8 cellular contexts compared by ENCODE assay signal in the genomic region with DNA sequence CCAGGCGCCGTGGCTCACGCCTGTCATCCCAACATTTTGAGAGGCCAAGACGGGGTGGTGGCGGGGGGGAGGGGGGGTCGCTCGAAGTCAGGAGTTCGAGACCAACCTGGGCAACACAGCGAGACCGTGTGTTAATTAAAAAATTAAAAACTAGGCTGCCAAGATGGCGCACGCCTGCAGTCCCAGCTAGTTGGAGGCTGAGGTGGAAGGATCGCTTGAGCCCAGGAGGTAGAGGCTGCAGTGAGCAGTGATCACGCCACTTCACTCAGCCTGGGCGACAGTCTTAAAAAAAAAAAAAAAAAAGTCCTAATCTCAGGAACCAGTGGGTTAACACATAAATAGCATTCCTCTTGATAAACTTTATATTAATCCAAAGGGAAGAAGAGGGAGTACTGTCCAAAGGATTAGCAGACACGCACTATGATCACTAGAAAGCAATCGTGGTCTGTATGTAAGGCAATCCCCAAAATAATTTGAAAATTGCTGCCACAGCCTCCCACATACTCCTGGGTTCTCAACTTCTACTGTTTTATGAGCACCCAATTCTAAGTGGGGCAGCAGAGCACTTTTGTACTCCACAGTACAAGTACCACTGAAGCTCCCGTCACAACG. TPM values are rescaled to one million over a fixed set of nuclear protein-coding genes. Genes with fewer than 3 reads are reported as not detected.
DNase-seq lines count a peak whose midpoint lies in the region; ATAC-seq and TF ChIP-seq lines count a peak whose summit lies in the region.

No MANE protein-coding gene starts in this region.

- peak overlapping the region; percentile 96 for H3K4me3 Mint-ChIP-seq in activated naive CD4-positive, alpha-beta T cell treated with anti-CD3 and anti-CD28 coated beads, Interleukin-2, amount 50 U/mL, for 24 hours

- H3K27ac ChIP-seq in adipose tissue (ENCODE audit: low read depth, low read length): peak overlapping the region; percentile 68
- peak overlapping the region; percentile 8 for H3K27ac ChIP-seq in layer of hippocampus (ENCODE audit: low read depth, low read length)
- H3K27ac ChIP-seq in tibial artery: peak overlapping the region; percentile 74 to 75

- intact Hi-C loops in tibial artery (cut with DNase I; ENCODE audit: low total_unique reads): no loop called here

- H3K27me3 Mint-ChIP-seq in activated naive CD4-positive, alpha-beta T cell treated with anti-CD3 and anti-CD28 coated beads, Interleukin-2, amount 50 U/mL, for 24 hours: peaks cover 17% of the 10 kb centered on the region

- peaks cover 2% of the 10 kb centered on the region for H3K27me3 ChIP-seq in layer of hippocampus (ENCODE audit: control insufficient read depth, insufficient read depth, low read length)
- H3K27me3 ChIP-seq in tibial artery: peaks cover 0 to 27% of the 10 kb centered on the region in 2 donors

- 46 to 55% (median 50%) methylated on average over 19 of the region's 19 CpGs for WGBS in adipose tissue, 3 donors

- peaks cover 0 to 24% (median 18%) of the 10 kb centered on the region in 4 donors for H3K4me1 ChIP-seq in tibial artery

- no peak for ATAC-seq in HG02970 (IDR thresholded peaks at IDR 0.05; ENCODE audit: low FRiP score, unreplicated experiment)
- ATAC-seq in HG03442 (IDR thresholded peaks at IDR 0.05; ENCODE audit: unreplicated experiment): no peak

- no peak for DNase-seq in activated naive CD4-positive, alpha-beta T cell treated with Interleukin-2 at 50 U/mL for 16 hours
- DNase-seq in tibial artery: no peak
- DNase-seq in hypothalamus (lab: John Stamatoyannopoulos, UW): no peak

- no peaks in the 10 kb centered on the region for H3K9me3 Mint-ChIP-seq in activated naive CD4-positive, alpha-beta T cell treated with anti-CD3 and anti-CD28 coated beads, Interleukin-2, amount 50 U/mL, for 24 hours

- TF ChIP-seq CTCF in tibial artery (IDR thresholded peaks at IDR 0.05): no peak

- H3K9me3 ChIP-seq in tibial artery: no peaks in the 10 kb centered on the region

- peaks cover 47% of the 10 kb centered on the region for H3K4me1 Mint-ChIP-seq in activated naive CD4-positive, alpha-beta T cell treated with anti-CD3 and anti-CD28 coated beads, Interleukin-2, amount 50 U/mL, for 24 hours

- H3K36me3 ChIP-seq in tibial artery: peaks cover 8 to 17% (median 13%) of the 10 kb centered on the region in 3 donors

- peaks cover 9% of the 10 kb centered on the region for H3K36me3 Mint-ChIP-seq in activated naive CD4-positive, alpha-beta T cell treated with anti-CD3 and anti-CD28 coated beads, Interleukin-2, amount 50 U/mL, for 24 hours

- H3K4me3 ChIP-seq in tibial artery: peak overlapping the region; percentile 54 to 62

- peak overlapping the region; percentile 96 for H3K27ac Mint-ChIP-seq in activated naive CD4-positive, alpha-beta T cell treated with anti-CD3 and anti-CD28 coated beads, Interleukin-2, amount 50 U/mL, for 24 hours

RNA-seq across cellular contexts. Expression of a gene that starts 0.6 kb away (rescaled TPM):
- polyA plus RNA-seq in adipose tissue: 10 to 100 TPM in 1 of 3 donors, 1 to 10 TPM in 2; 8.6 to 12.2 (median 8.9) TPM

RNA-seq across cellular contexts. Expression of a gene that starts 1.9 kb away (rescaled TPM):
- polyA plus RNA-seq in adipose tissue: under 1 TPM; 0.06 to 0.34 (median 0.26) TPM

RNA-seq across cellular contexts. Expression of a gene that starts 15.0 kb away (rescaled TPM):
- polyA plus RNA-seq in adipose tissue: 1 to 10 TPM; 1.1 to 2.6 (median 2.0) TPM

RNA-seq across cellular contexts. Expression of a gene that starts 43.4 kb away (rescaled TPM):
- polyA plus RNA-seq in adipose tissue: under 1 TPM; 0.02 to 0.45 (median 0.13) TPM

Comparison
In these comparisons a context has a peak if more than half of its experiments do, and no peak if none do; other contexts are left out.
1. H3K27ac ChIP-seq: peak in every context shown above with its lines; median percentile 74 in tibial artery; 68 in adipose tissue; 8 in layer of hippocampus.